5 cellular contexts compared by ENCODE assay signal in the genomic region with DNA sequence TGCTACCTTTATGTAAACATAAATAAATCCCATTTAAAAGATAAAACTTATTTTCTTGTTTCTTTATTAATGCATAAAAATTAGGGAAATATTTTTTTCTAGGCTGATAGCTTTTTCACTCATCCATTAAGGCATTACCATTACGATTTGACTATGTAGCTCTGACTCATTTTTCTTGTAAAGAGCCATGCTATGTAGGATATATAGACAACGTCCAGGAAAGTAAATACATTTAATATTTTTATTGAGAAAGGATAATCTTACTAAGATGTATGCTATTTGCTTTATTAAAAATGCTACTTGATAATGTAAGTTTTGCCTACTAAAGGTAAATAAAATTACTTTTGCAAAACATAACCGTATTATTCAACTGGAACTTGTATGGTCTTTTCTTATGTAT.
"Had no signal": no experiment of that assay in that cellular context is flagged by ENCODE, and none has a peak within 500 bp of the region (broad histone marks: within the 10 kb centered on the region; RNA-seq: fewer than 3 reads in every experiment).

No MANE protein-coding gene starts in this region.

- FAIRE-seq: HepG2, K562 had no signal

- H3K27ac ChIP-seq: HL-60 had no signal

- ATAC-seq: HepG2, K562 had no signal

- DNase-seq: IMR-90, KBM-7 had no signal

- H3K4me3 ChIP-seq: K562 had no signal
